Comparison of ENCODE assay signal across 8 cellular contexts in genomic region chr7:92832623-92833023, GRCh38. TPM values are rescaled to one million over a fixed set of nuclear protein-coding genes. Genes with fewer than 3 reads are reported as not detected.
DNase-seq lines count a peak whose midpoint lies in the region; ATAC-seq and TF ChIP-seq lines count a peak whose summit lies in the region.

No MANE protein-coding gene starts in this region.

- peak overlapping the region; percentile 94 for H3K4me3 Mint-ChIP-seq in T-helper 1 cell treated with Interleukin-12 subunit alpha and Interleukin-12 subunit beta and Interleukin-4 antibody, amounts not matched to agents 30 μg/mL and 1 μg/mL, for 36 hours

- intact Hi-C loops in posterior vena cava (cut with DNase I), result loop anchor here (5.0 to 10.0 kb wide), 4 partner anchors 135 to 208 kb away; no protein-coding TSS in a partner anchor

- peaks cover 51% of the 10 kb centered on the region for H4K20me1 ChIP-seq in smooth muscle cell (ENCODE audit: low read depth)

- H3K27me3 ChIP-seq in smooth muscle cell (ENCODE audit: low read depth), result no peaks in the 10 kb centered on the region

- peaks cover 8% of the 10 kb centered on the region for H3K27me3 Mint-ChIP-seq in T-helper 1 cell treated with Interleukin-12 subunit alpha and Interleukin-12 subunit beta and Interleukin-4 antibody, amounts not matched to agents 30 μg/mL and 1 μg/mL, for 36 hours (ENCODE audit: low read depth)

- ATAC-seq in GM18499 (IDR thresholded peaks at IDR 0.05; ENCODE audit: insufficient read depth, unreplicated experiment) (peak; percentile 5), HG02571 (IDR thresholded peaks at IDR 0.05; ENCODE audit: unreplicated experiment) (peak; percentile 4)

- H3K4me2 ChIP-seq in smooth muscle cell, result peak overlapping the region; percentile 97

- 1% methylated on average over 17 of the region's 17 CpGs for WGBS in smooth muscle cell (ENCODE audit: low lambda C conversion rate)

- peaks cover 39% of the 10 kb centered on the region for H3K4me1 Mint-ChIP-seq in T-helper 1 cell treated with Interleukin-12 subunit alpha and Interleukin-12 subunit beta and Interleukin-4 antibody, amounts not matched to agents 30 μg/mL and 1 μg/mL, for 36 hours (ENCODE audit: low read depth)

- H3K9ac ChIP-seq in smooth muscle cell (ENCODE audit: low read depth), result peak overlapping the region; percentile 84

- H3K36me3 ChIP-seq in smooth muscle cell (ENCODE audit: low read depth), result no peaks in the 10 kb centered on the region

- H2AFZ ChIP-seq in smooth muscle cell (ENCODE audit: low read depth), result peak overlapping the region; percentile 71

- H3K4me1 ChIP-seq in smooth muscle cell (ENCODE audit: low read depth), result peaks cover 18% of the 10 kb centered on the region

- H3K9me3 ChIP-seq in smooth muscle cell (replicated peaks; ENCODE audit: low read depth), result no peaks in the 10 kb centered on the region

- H3K9me3 Mint-ChIP-seq in T-helper 1 cell treated with Interleukin-12 subunit alpha and Interleukin-12 subunit beta and Interleukin-4 antibody, amounts not matched to agents 30 μg/mL and 1 μg/mL, for 36 hours, result no peaks in the 10 kb centered on the region

- H3K79me2 ChIP-seq in smooth muscle cell (ENCODE audit: low read depth), result peaks cover 66% of the 10 kb centered on the region

- no peak for DNase-seq in fibroblast of villous mesenchyme (ENCODE audit: low read depth)
- DNase-seq in smooth muscle cell (lab: John Stamatoyannopoulos, UW; ENCODE audit: unreplicated experiment), result no peak
- no peak for DNase-seq in posterior vena cava (ENCODE audit: low spot score)
- DNase-seq in Ammon's horn (ENCODE audit: low spot score), result no peak
- DNase-seq in H4 (ENCODE audit: low spot score), result no peak

- TF ChIP-seq CTCF in fibroblast of villous mesenchyme (IDR thresholded peaks at IDR 0.05; ENCODE audit: insufficient read depth, low read depth, low read length), result no peak
- no peak for TF ChIP-seq CTCF in smooth muscle cell (IDR thresholded peaks at IDR 0.05; ENCODE audit: borderline replicate concordance, insufficient read depth, poor library complexity, severe bottlenecking)

- H3K27ac ChIP-seq in smooth muscle cell (ENCODE audit: low read depth), result peak overlapping the region; percentile 87

- peaks cover 5% of the 10 kb centered on the region for H3F3A ChIP-seq in smooth muscle cell (ENCODE audit: low read depth)

- H3K36me3 Mint-ChIP-seq in T-helper 1 cell treated with Interleukin-12 subunit alpha and Interleukin-12 subunit beta and Interleukin-4 antibody, amounts not matched to agents 30 μg/mL and 1 μg/mL, for 36 hours (ENCODE audit: low read depth), result peaks cover 43% of the 10 kb centered on the region

- H3K27ac Mint-ChIP-seq in T-helper 1 cell treated with Interleukin-12 subunit alpha and Interleukin-12 subunit beta and Interleukin-4 antibody, amounts not matched to agents 30 μg/mL and 1 μg/mL, for 36 hours, result peak overlapping the region; percentile 94

- peak overlapping the region; percentile 87 for H3K4me3 ChIP-seq in fibroblast of villous mesenchyme (ENCODE audit: low read depth, low read length)
- peak overlapping the region; percentile 91 for H3K4me3 ChIP-seq in smooth muscle cell

RNA-seq across cellular contexts. Expression of gene CDK6, which starts 3.8 kb away (rescaled TPM):
- 30.7 and 42.2 TPM in 2 replicates for total RNA-seq in fibroblast of villous mesenchyme
- total RNA-seq in smooth muscle cell, result 99.2 and 118 TPM in 2 replicates
- polyA plus RNA-seq in smooth muscle cell, result 26.7 and 34.2 TPM in 2 replicates
- total RNA-seq in posterior vena cava, result 10 to 100 TPM; 19.1 to 24.9 TPM
- 49.2 and 59.7 TPM in 2 replicates for total RNA-seq in H4 (2014; rRNA removed; shearing (Covaris generic))
